In the genomic region with DNA sequence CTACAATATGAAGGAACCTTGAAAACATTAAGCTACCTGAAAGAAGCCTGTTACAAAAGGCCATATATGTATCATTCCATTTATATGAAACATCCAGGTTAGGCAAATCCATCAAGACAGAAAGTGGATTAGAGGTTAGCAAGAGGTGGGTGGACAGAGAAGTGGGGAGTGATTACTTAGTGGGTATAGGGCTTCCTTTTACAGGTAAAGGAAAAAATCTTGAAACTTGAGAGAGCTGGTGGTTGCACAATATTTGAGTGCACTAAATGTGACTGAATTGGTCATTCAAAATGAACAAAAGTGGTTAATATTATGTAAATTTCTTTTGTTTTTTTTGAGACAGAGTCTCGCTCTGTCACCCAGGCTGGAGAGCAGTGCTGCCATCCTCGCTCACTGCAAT, we compare ENCODE assay signal across 1 cellular context.
TF ChIP-seq lines count a peak whose summit lies in the region.

No MANE protein-coding gene starts in this region.

TF ChIP-seq in K562, 482 proteins besides CTCF, POLR2A, EP300 and RAD21 (continued from another document):
- TF ChIP-seq CEBPG (CRISPR knock-in tag; IDR thresholded peaks at IDR 0.05) (no peak), CEBPG (tag; conservative IDR thresholded peaks at IDR 0.05 in 1 of 2, IDR thresholded peaks at IDR 0.05 in 1 of 2) (peak in 1 of 2 experiments; percentile 37; a peak in 1 of 4 replicates), XRCC5 (IDR thresholded peaks at IDR 0.05; ENCODE audit: low read depth, low read length) (no peak)
